1 cellular context compared by ENCODE assay signal in the genomic region with DNA sequence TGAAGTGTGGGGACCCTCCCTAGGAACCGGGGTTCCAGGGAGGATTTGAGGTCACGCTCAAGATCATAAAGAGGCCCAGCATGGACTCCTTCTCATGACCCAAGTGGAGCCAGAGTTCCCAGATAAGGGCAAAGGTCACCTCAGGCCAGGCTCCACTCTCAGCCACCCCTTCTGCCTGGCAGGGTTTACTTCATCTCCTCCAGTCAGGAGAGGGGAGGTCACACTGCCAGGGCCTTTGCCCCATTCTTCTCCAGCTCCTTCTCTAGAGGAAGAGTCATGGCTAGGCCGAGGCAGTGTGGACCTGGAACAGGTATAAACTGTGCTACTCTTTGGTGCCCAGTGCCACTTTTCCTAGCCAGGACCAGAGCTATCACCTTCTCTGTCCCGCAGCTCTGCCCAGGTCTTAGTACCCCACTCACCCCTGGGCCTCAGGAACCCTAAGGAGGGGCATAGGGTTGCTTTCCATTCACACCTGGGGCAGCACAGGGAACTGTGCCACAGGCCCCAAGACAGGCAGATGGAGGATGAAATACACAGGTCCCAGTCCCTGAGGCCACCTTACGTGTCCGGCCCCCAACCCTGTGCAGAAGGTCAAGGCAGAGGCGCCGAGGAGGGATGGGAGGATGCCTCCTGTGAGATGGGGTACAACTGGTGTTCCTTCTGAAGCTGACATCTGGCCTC.
TF ChIP-seq lines count a peak whose summit lies in the region.

No MANE protein-coding gene starts in this region.

TF ChIP-seq in endothelial cell of umbilical vein, 7 proteins besides CTCF, POLR2A, EP300 and RAD21:
- TF ChIP-seq POLR2AphosphoS5 (IDR thresholded peaks at IDR 0.05; ENCODE audit: insufficient read depth, low read depth, low read length) (no peak), FOS (IDR thresholded peaks at IDR 0.05; ENCODE audit: borderline replicate concordance, insufficient read depth, low read length) (no peak), JUN (IDR thresholded peaks at IDR 0.05; ENCODE audit: borderline replicate concordance, insufficient read depth, insufficient read length, low read depth) (no peak), GATA2 (IDR thresholded peaks at IDR 0.05; ENCODE audit: insufficient read depth, insufficient read length, low read depth, low read length) (no peak), EZH2 (IDR thresholded peaks at IDR 0.05; ENCODE audit: borderline replicate concordance, low read depth, low read length, severe bottlenecking) (no peak), MYC (IDR thresholded peaks at IDR 0.05; ENCODE audit: low read depth, low read length) (no peak)
- TF ChIP-seq, protein P1, sequence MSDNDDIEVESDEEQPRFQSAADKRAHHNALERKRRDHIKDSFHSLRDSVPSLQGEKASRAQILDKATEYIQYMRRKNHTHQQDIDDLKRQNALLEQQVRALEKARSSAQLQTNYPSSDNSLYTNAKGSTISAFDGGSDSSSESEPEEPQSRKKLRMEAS (IDR thresholded peaks at IDR 0.05; ENCODE audit: insufficient read depth, insufficient read length), result no peak
TF ChIP-seq in endothelial cell of umbilical vein: peak in this region for 0.
